ENCODE assay signal across 18 cellular contexts in the genomic region with DNA sequence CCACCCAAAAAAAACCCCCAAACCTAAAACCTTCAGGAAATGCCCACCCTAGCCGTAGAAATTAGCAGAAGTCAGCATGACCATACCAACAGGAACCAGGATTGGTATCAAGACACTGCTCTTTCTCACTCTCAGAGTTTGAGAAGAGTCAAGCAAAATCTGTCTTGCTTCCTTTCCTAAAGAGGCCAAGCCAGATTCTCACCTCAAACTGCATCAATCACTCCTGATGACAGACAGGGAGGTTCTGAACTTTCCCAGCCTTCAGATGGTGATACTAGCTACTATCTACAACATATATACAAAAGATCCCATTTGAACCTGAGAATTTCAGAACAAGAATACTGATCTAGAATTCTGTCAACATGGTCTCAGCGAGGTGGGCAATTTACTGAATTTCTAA.
"Had no signal": no experiment of that assay in that cellular context is flagged by ENCODE, and none has a peak within 500 bp of the region (broad histone marks: within the 10 kb centered on the region; RNA-seq: fewer than 3 reads in every experiment).

No MANE protein-coding gene starts in this region.

- H3K27ac Mint-ChIP-seq: activated naive CD4-positive, alpha-beta T cell treated with anti-CD3 and anti-CD28 coated beads, Interleukin-2, amount 10 ng/mL, durations not matched to agents 7 days and 5 days; T-helper 1 cell treated with Interleukin-12 subunit alpha and Interleukin-12 subunit beta and Interleukin-4 antibody, amounts not matched to agents 30 μg/mL and 1 μg/mL, for 36 hours had no signal

- H3K27me3 ChIP-seq: pancreas, suprapubic skin, vagina had no signal

- ATAC-seq: left lobe of liver; pancreas; sciatic nerve; stimulated activated naive CD8-positive, alpha-beta T cell treated with anti-CD3 and anti-CD28 coated beads, Interleukin-15, amount 100 ng/mL, for 72 hours had no signal

- H3K4me1 Mint-ChIP-seq: activated naive CD4-positive, alpha-beta T cell treated with anti-CD3 and anti-CD28 coated beads, Interleukin-2, amount 10 ng/mL, durations not matched to agents 7 days and 5 days had no signal

- H3K4me3 ChIP-seq: pancreas, smooth muscle cell, suprapubic skin, vagina had no signal

- H3K27me3 Mint-ChIP-seq: activated naive CD4-positive, alpha-beta T cell treated with anti-CD3 and anti-CD28 coated beads, Interleukin-2, amount 10 ng/mL, durations not matched to agents 7 days and 5 days; stimulated activated naive CD8-positive, alpha-beta T cell treated with anti-CD3 and anti-CD28 coated beads, Interleukin-15, amount 100 ng/mL, for 72 hours had no signal

- H3K9me3 Mint-ChIP-seq: activated naive CD4-positive, alpha-beta T cell treated with anti-CD3 and anti-CD28 coated beads, Interleukin-2, amount 10 ng/mL, durations not matched to agents 7 days and 5 days; stimulated activated naive CD8-positive, alpha-beta T cell treated with anti-CD3 and anti-CD28 coated beads, Interleukin-15, amount 100 ng/mL, for 72 hours; T-helper 1 cell treated with Interleukin-12 subunit alpha and Interleukin-12 subunit beta and Interleukin-4 antibody, amounts not matched to agents 30 μg/mL and 1 μg/mL, for 36 hours had no signal

- H3K9me3 ChIP-seq: pancreas, suprapubic skin, vagina had no signal

- H3K4me3 Mint-ChIP-seq: activated naive CD4-positive, alpha-beta T cell treated with anti-CD3 and anti-CD28 coated beads, Interleukin-2, amount 10 ng/mL, durations not matched to agents 7 days and 5 days; stimulated activated naive CD8-positive, alpha-beta T cell treated with anti-CD3 and anti-CD28 coated beads, Interleukin-15, amount 100 ng/mL, for 72 hours; T-helper 1 cell treated with Interleukin-12 subunit alpha and Interleukin-12 subunit beta and Interleukin-4 antibody, amounts not matched to agents 30 μg/mL and 1 μg/mL, for 36 hours had no signal

- H3K4me1 ChIP-seq: pancreas had no signal

- DNase-seq: activated CD4-positive, alpha-beta T cell treated with anti-CD3 and anti-CD28 coated beads for 1 hour; activated CD4-positive, alpha-beta T cell treated with anti-CD3 and anti-CD28 coated beads, Interleukin-2, amount 50 U/mL, for 4 hours; activated effector memory CD4-positive, alpha-beta T cell treated with Interleukin-2 at 50 U/mL for 16 hours; activated naive CD4-positive, alpha-beta T cell treated with anti-CD3 and anti-CD28 coated beads, Interleukin-2, amount 10 ng/mL, durations not matched to agents 7 days and 5 days; amniotic stem cell; hypothalamus; kidney; pancreas; stimulated activated CD4-positive, alpha-beta T cell treated with anti-CD3 and anti-CD28 coated beads, Interleukin-4, amount 100 ng/mL, for 1 hour; stimulated activated naive CD8-positive, alpha-beta T cell treated with anti-CD3 and anti-CD28 coated beads, Interleukin-15, amount 100 ng/mL, for 72 hours; trophoblast cell; WERI-Rb-1 had no signal

- H3K27ac ChIP-seq: pancreas, suprapubic skin, vagina, WERI-Rb-1 had no signal
